12 cellular contexts compared by ENCODE assay signal in the genomic region with DNA sequence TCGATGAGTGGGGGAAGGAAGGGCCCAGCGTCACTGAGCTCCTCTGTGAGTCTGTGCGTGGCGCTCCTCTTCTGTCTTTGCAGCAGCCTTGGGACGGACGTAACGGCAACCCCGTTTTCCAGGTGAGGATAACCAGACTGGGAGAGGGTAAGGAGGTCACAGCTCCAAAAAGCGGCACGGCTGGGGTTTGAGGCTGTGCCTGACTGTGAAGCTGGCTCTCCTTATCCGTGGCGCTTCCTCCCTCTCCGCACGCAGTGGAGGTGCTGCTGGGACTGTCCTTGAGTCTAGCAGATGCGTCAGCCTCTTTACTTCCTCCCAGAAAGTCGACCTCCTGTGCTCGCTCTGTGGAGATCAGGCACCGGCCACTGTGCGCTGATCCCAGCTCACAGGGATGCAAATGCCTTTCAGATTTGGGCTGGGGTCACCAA. TPM values are rescaled to one million over a fixed set of nuclear protein-coding genes. Genes with fewer than 3 reads are reported as not detected.
DNase-seq lines count a peak whose midpoint lies in the region; ATAC-seq and TF ChIP-seq lines count a peak whose summit lies in the region.
"Had no signal": no experiment of that assay in that cellular context is flagged by ENCODE, and none has a peak within 500 bp of the region (broad histone marks: within the 10 kb centered on the region; RNA-seq: fewer than 3 reads in every experiment).

No MANE protein-coding gene starts in this region.

- H2AFZ ChIP-seq in smooth muscle cell (ENCODE audit: low read depth) = no peak overlapping the region

- H3K27me3 ChIP-seq in layer of hippocampus (ENCODE audit: control insufficient read depth, insufficient read depth, low read length) (no peaks in the 10 kb centered on the region), smooth muscle cell (ENCODE audit: low read depth) (no peaks in the 10 kb centered on the region), esophagus squamous epithelium (peaks cover 0 to 18% (median 0%) of the 10 kb centered on the region in 4 donors)
- H3K27me3 ChIP-seq: ascending aorta had no signal

- no peak overlapping the region for H3K4me3 ChIP-seq in smooth muscle cell
- no peak overlapping the region for H3K4me3 ChIP-seq in esophagus squamous epithelium
- H3K4me3 ChIP-seq: ascending aorta had no signal

- TF ChIP-seq POLR2A in esophagus squamous epithelium (IDR thresholded peaks at IDR 0.05) = no peak

- WGBS in smooth muscle cell (ENCODE audit: low lambda C conversion rate) = 57% methylated on average over 19 of the region's 19 CpGs
- whole genome bisulfite sequencing in esophagus squamous epithelium, 2 donors = 38 to 48% methylated on average over 3 to 13 of the region's 19 CpGs

- TF ChIP-seq CTCF in smooth muscle cell (IDR thresholded peaks at IDR 0.05; ENCODE audit: borderline replicate concordance, insufficient read depth, poor library complexity, severe bottlenecking) = no peak
- TF ChIP-seq CTCF in esophagus squamous epithelium (IDR thresholded peaks at IDR 0.05) = no peak

- H3K9me3 ChIP-seq in smooth muscle cell (replicated peaks; ENCODE audit: low read depth) (no peaks in the 10 kb centered on the region), esophagus squamous epithelium (no peaks in the 10 kb centered on the region)
- H3K9me3 ChIP-seq: ascending aorta had no signal

- ATAC-seq in HG02840 (IDR thresholded peaks at IDR 0.05; ENCODE audit: low FRiP score, unreplicated experiment) (no peak), HG03521 (IDR thresholded peaks at IDR 0.05; ENCODE audit: unreplicated experiment) (no peak)

- H3F3A ChIP-seq in smooth muscle cell (ENCODE audit: low read depth) = no peaks in the 10 kb centered on the region

- H3K79me2 ChIP-seq in smooth muscle cell (ENCODE audit: low read depth) = peaks cover 18% of the 10 kb centered on the region

- H4K20me1 ChIP-seq in smooth muscle cell (ENCODE audit: low read depth) = no peaks in the 10 kb centered on the region

- H3K4me1 ChIP-seq in smooth muscle cell (ENCODE audit: low read depth) = peaks cover 36% of the 10 kb centered on the region
- H3K4me1 ChIP-seq in esophagus squamous epithelium = peaks cover 0 to 10% (median 0%) of the 10 kb centered on the region in 3 donors
- H3K4me1 ChIP-seq: ascending aorta had no signal

- H3K4me2 ChIP-seq in smooth muscle cell = peak overlapping the region; percentile 68

- intact Hi-C loops in esophagus squamous epithelium (cut with DNase I) = no loop called here

- H3K27ac ChIP-seq in layer of hippocampus (ENCODE audit: low read depth, low read length) = peak overlapping the region; percentile 54
- no peak overlapping the region for H3K27ac ChIP-seq in smooth muscle cell (ENCODE audit: low read depth)
- no peak overlapping the region for H3K27ac ChIP-seq in esophagus squamous epithelium
- H3K27ac ChIP-seq: ascending aorta had no signal

- DNase-seq in NCI-H2227 treated with DMSO at 0.1 percent for 48 hours (lab: John Stamatoyannopoulos, UW) = peak; percentile 56
- DNase-seq in cerebellum (ENCODE audit: low spot score) = peak; percentile 37
- DNase-seq in smooth muscle cell (lab: John Stamatoyannopoulos, UW; ENCODE audit: unreplicated experiment) = no peak
- DNase-seq in esophagus squamous epithelium (lab: John Stamatoyannopoulos, UW) = no peak
- DNase-seq in NCI-H2107 (lab: John Stamatoyannopoulos, UW) = no peak
- DNase-seq: CD4-positive, CD25-positive, alpha-beta regulatory T cell; KBM-7; NCI-H187 treated with DMSO at 0.1 percent for 48 hours had no signal

- H3K9ac ChIP-seq in smooth muscle cell (ENCODE audit: low read depth) = no peak overlapping the region

- no peaks in the 10 kb centered on the region for H3K36me3 ChIP-seq in smooth muscle cell (ENCODE audit: low read depth)
- H3K36me3 ChIP-seq in esophagus squamous epithelium = no peaks in the 10 kb centered on the region
- H3K36me3 ChIP-seq: ascending aorta had no signal

RNA-seq across cellular contexts. Expression of a gene that starts 29.9 kb away (rescaled TPM):
- total RNA-seq in cerebellum = 11.2 TPM
- 18.0 and 18.3 TPM in 2 replicates for total RNA-seq in smooth muscle cell
- 17.5 and 23.0 TPM in 2 replicates for polyA plus RNA-seq in smooth muscle cell
- total RNA-seq in esophagus squamous epithelium = 10 to 100 TPM in 2 of 4 donors, 1 to 10 TPM in 2; 3.6 to 14.5 (median 9.9) TPM

RNA-seq across cellular contexts. Expression of a gene that starts 38.0 kb away (rescaled TPM):
- total RNA-seq in cerebellum (34.0 TPM), smooth muscle cell (1.7 and 3.9 TPM in 2 replicates), esophagus squamous epithelium (1 to 10 TPM in 1 of 4 donors, under 1 TPM in 3; 0.08 to 1.7 (median 0.51) TPM)
- 4.3 and 7.3 TPM in 2 replicates for polyA plus RNA-seq in smooth muscle cell

Comparison
In these comparisons a context has a peak if more than half of its experiments do, and no peak if none do; other contexts are left out.
1. DNase-seq: peak in NCI-H2227 treated with DMSO at 0.1 percent for 48 hours (single experiment) and cerebellum (single experiment); none in smooth muscle cell (single experiment), esophagus squamous epithelium (single experiment) and NCI-H2107 (single experiment).